1 cellular context compared by ENCODE assay signal in genomic region chr14:32073537-32074189, GRCh38.
A peak's percentile ranks its signal among the peaks of the same experiment; 100 is the strongest.
TF ChIP-seq lines count a peak whose summit lies in the region.

No MANE protein-coding gene starts in this region.

TF ChIP-seq in IMR-90, 13 proteins besides CTCF, POLR2A, EP300 and RAD21 (continued from another document):
- no peak for TF ChIP-seq RFX5 (IDR thresholded peaks at IDR 0.05; ENCODE audit: low read depth, low read length)
- no peak for TF ChIP-seq MAZ (IDR thresholded peaks at IDR 0.05; ENCODE audit: borderline replicate concordance, low read depth, low read length)
- peak; percentile 88 for TF ChIP-seq SMC3 (IDR thresholded peaks at IDR 0.05; ENCODE audit: low read depth, low read length)
- no peak for TF ChIP-seq MXI1 (IDR thresholded peaks at IDR 0.05; ENCODE audit: borderline replicate concordance, low read depth, low read length)
